Comparison of ENCODE assay signal across 13 cellular contexts in genomic region chr13:110421696-110422395, GRCh38.
DNase-seq lines count a peak whose midpoint lies in the region; ATAC-seq and TF ChIP-seq lines count a peak whose summit lies in the region.
"Had no signal": no experiment of that assay in that cellular context is flagged by ENCODE, and none has a peak within 500 bp of the region (broad histone marks: within the 10 kb centered on the region; RNA-seq: fewer than 3 reads in every experiment).

No MANE protein-coding gene starts in this region.

- H3K4me3 ChIP-seq in subcutaneous abdominal adipose tissue (ENCODE audit: low read depth in 1 of 5, low read length in 5 of 5), result no peak overlapping the region

- no peaks in the 10 kb centered on the region for H3K9me3 Mint-ChIP-seq in activated CD4-positive, alpha-beta T cell treated with anti-CD3 and anti-CD28 coated beads for 36 hours (ENCODE audit: low read depth)
- H3K9me3 Mint-ChIP-seq: endodermal cell had no signal

- H3K4me1 ChIP-seq in subcutaneous abdominal adipose tissue (ENCODE audit: control insufficient read depth in 5 of 5, insufficient read depth in 5 of 5, low read length in 5 of 5), result peaks cover 13 to 57% (median 50%) of the 10 kb centered on the region in 5 donors

- H3K9ac ChIP-seq in subcutaneous abdominal adipose tissue (ENCODE audit: low read length in 5 of 5), result peak overlapping the region in 1 of 5 donors; percentile 37

- H3K27me3 Mint-ChIP-seq in activated CD4-positive, alpha-beta T cell treated with anti-CD3 and anti-CD28 coated beads for 36 hours, result peaks cover 84% of the 10 kb centered on the region

- peak overlapping the region; percentile 99 for H3K27ac ChIP-seq in subcutaneous abdominal adipose tissue (ENCODE audit: low read depth, low read length)

- no peak overlapping the region for H3K4me3 Mint-ChIP-seq in activated CD4-positive, alpha-beta T cell treated with anti-CD3 and anti-CD28 coated beads for 36 hours
- H3K4me3 Mint-ChIP-seq: endodermal cell had no signal

- no peaks in the 10 kb centered on the region for H3K36me3 Mint-ChIP-seq in activated CD4-positive, alpha-beta T cell treated with anti-CD3 and anti-CD28 coated beads for 36 hours (ENCODE audit: low read depth)

- no peaks in the 10 kb centered on the region for H3K27me3 ChIP-seq in subcutaneous abdominal adipose tissue (ENCODE audit: control insufficient read depth in 5 of 5, insufficient read depth in 4 of 5, low read length in 5 of 5)

- peaks cover 5 to 42% (median 17%) of the 10 kb centered on the region in 5 donors for H3K36me3 ChIP-seq in subcutaneous abdominal adipose tissue (ENCODE audit: control insufficient read depth in 5 of 5, insufficient read depth in 5 of 5, low read length in 5 of 5)

- peaks cover 21% of the 10 kb centered on the region for H3K4me1 Mint-ChIP-seq in activated CD4-positive, alpha-beta T cell treated with anti-CD3 and anti-CD28 coated beads for 36 hours

- no peaks in the 10 kb centered on the region for H3K9me3 ChIP-seq in subcutaneous abdominal adipose tissue (ENCODE audit: control insufficient read depth in 5 of 5, low read length in 5 of 5)

- peak; percentile 79 for ATAC-seq in activated CD4-positive, alpha-beta T cell treated with anti-CD3 and anti-CD28 coated beads for 36 hours
- ATAC-seq in SK-N-SH treated with all-trans-retinoic acid at 6 μM for 48 hours, result no peak
- ATAC-seq in HG02571 (IDR thresholded peaks at IDR 0.05; ENCODE audit: unreplicated experiment), result no peak
- ATAC-seq in GM21528 (IDR thresholded peaks at IDR 0.05; ENCODE audit: low FRiP score, unreplicated experiment), result no peak

- intact Hi-C loops in activated CD4-positive, alpha-beta T cell treated with anti-CD3 and anti-CD28 coated beads for 36 hours (cut with DNase I, micrococcal nuclease), result loop anchor here (2.0 to 5.0 kb wide), 3 partner anchors 101 to 285 kb away; partner anchors contain the start of genes COL4A1 (in 1 of the 2) and COL4A2 (in 1 of the 2)

- POLR2A ChIA-PET in activated CD4-positive, alpha-beta T cell treated with anti-CD3 and anti-CD28 coated beads for 36 hours (lab: Charles Lee), result no interaction called here

- peak; percentile 31 for DNase-seq in activated CD4-positive, alpha-beta T cell treated with anti-CD3 and anti-CD28 coated beads for 36 hours
- no peak for DNase-seq in activated CD4-positive, alpha-beta T cell treated with anti-CD3 and anti-CD28 coated beads, Interleukin-2, amount 50 U/mL, for 1 hour
- peak; percentile 79 for DNase-seq in SW480 (ENCODE audit: low spot score)
- peak; percentile 92 for DNase-seq in fibroblast of peridontal ligament (ENCODE audit: extremely low read depth)
- DNase-seq: ACHN; activated effector memory CD4-positive, alpha-beta T cell treated with anti-CD3 and anti-CD28 coated beads, Interleukin-2, amount 50 U/mL, for 16 hours; endodermal cell; Karpas-422; NCI-H526 had no signal

- H3K27ac Mint-ChIP-seq in activated CD4-positive, alpha-beta T cell treated with anti-CD3 and anti-CD28 coated beads for 36 hours, result no peak overlapping the region
- H3K27ac Mint-ChIP-seq: endodermal cell had no signal

- CTCF ChIA-PET in activated CD4-positive, alpha-beta T cell treated with anti-CD3 and anti-CD28 coated beads for 36 hours (lab: Charles Lee), result interaction anchor here (0.8 kb wide), 1 partner anchor 650 kb away, joined by 4 read pairs; no protein-coding TSS in a partner anchor

TF ChIP-seq in SK-N-SH treated with all-trans-retinoic acid at 6 μM for 48 hours, 23 proteins besides CTCF, POLR2A, EP300 and RAD21:
- no peak for TF ChIP-seq CREB5 (CRISPR knock-in tag; IDR thresholded peaks at IDR 0.05; ENCODE audit: low read depth)
- TF ChIP-seq CSDC2 (CRISPR knock-in tag; IDR thresholded peaks at IDR 0.05), result no peak
- TF ChIP-seq PATZ1 (CRISPR knock-in tag; IDR thresholded peaks at IDR 0.05; ENCODE audit: borderline replicate concordance), result no peak
- no peak for TF ChIP-seq ARNTL (CRISPR knock-in tag; IDR thresholded peaks at IDR 0.05; ENCODE audit: borderline replicate concordance, low read depth)
- no peak for TF ChIP-seq ZFP3 (CRISPR knock-in tag; IDR thresholded peaks at IDR 0.05)
- TF ChIP-seq BACH2 (CRISPR knock-in tag; IDR thresholded peaks at IDR 0.05; ENCODE audit: borderline replicate concordance), result no peak
- no peak for TF ChIP-seq TCF4 (CRISPR knock-in tag; IDR thresholded peaks at IDR 0.05; ENCODE audit: borderline replicate concordance)
- no peak for TF ChIP-seq ZNF70 (CRISPR knock-in tag; IDR thresholded peaks at IDR 0.05)
- TF ChIP-seq ZFP30 (CRISPR knock-in tag; IDR thresholded peaks at IDR 0.05), result no peak
- no peak for TF ChIP-seq TSHZ2 (CRISPR knock-in tag; IDR thresholded peaks at IDR 0.05)
- no peak for TF ChIP-seq ZNF8 (CRISPR knock-in tag; IDR thresholded peaks at IDR 0.05)
- TF ChIP-seq ZNF565 (CRISPR knock-in tag; conservative IDR thresholded peaks at IDR 0.05; ENCODE audit: low read depth), result no peak
- no peak for TF ChIP-seq PPARA (CRISPR knock-in tag; IDR thresholded peaks at IDR 0.05; ENCODE audit: borderline replicate concordance)
